1 cellular context compared by ENCODE assay signal in genomic region chr11:126411971-126412381, GRCh38.
TF ChIP-seq lines count a peak whose summit lies in the region.

No MANE protein-coding gene starts in this region.

TF ChIP-seq in SK-N-SH, 30 proteins besides CTCF, POLR2A, EP300 and RAD21:
- TF ChIP-seq FOXJ3 (CRISPR knock-in tag; IDR thresholded peaks at IDR 0.05) (no peak), GATA2 (CRISPR knock-in tag; IDR thresholded peaks at IDR 0.05) (no peak), NFIC (IDR thresholded peaks at IDR 0.05; ENCODE audit: borderline replicate concordance) (no peak), NRF1 (IDR thresholded peaks at IDR 0.05; ENCODE audit: low read depth, low read length) (no peak), YY1 (IDR thresholded peaks at IDR 0.05; ENCODE audit: low read depth) (no peak), POLR2AphosphoS5 (IDR thresholded peaks at IDR 0.05; ENCODE audit: low read depth, low read length) (no peak), FOXM1 (IDR thresholded peaks at IDR 0.05; ENCODE audit: low read depth) (no peak), REST (IDR thresholded peaks at IDR 0.05; ENCODE audit: low read depth, low read length) (no peak), MEF2A (IDR thresholded peaks at IDR 0.05; ENCODE audit: borderline replicate concordance, low read depth) (no peak), MAX (IDR thresholded peaks at IDR 0.05; ENCODE audit: low read depth) (no peak), RFX5 (IDR thresholded peaks at IDR 0.05; ENCODE audit: low read length) (no peak), FOSL2 (IDR thresholded peaks at IDR 0.05; ENCODE audit: borderline replicate concordance, low read depth) (no peak), RCOR1 (IDR thresholded peaks at IDR 0.05; ENCODE audit: low read length) (no peak), ZBTB33 (IDR thresholded peaks at IDR 0.05; ENCODE audit: borderline replicate concordance, low read depth) (no peak), SMC3 (IDR thresholded peaks at IDR 0.05; ENCODE audit: low read depth, low read length) (no peak), USF2 (IDR thresholded peaks at IDR 0.05; ENCODE audit: borderline replicate concordance, low read depth, low read length) (no peak), CHD2 (IDR thresholded peaks at IDR 0.05; ENCODE audit: low read length, partially characterized antibody) (no peak), MXI1 (IDR thresholded peaks at IDR 0.05; ENCODE audit: low read depth, low read length) (no peak), RXRA (IDR thresholded peaks at IDR 0.05; ENCODE audit: borderline replicate concordance, low read depth) (no peak)
TF ChIP-seq in SK-N-SH: peak in this region for 0.
